8 cellular contexts compared by ENCODE assay signal in genomic region chr19:37466277-37466797, GRCh38. TPM values are rescaled to one million over a fixed set of nuclear protein-coding genes. Genes with fewer than 3 reads are reported as not detected.
DNase-seq lines count a peak whose midpoint lies in the region; ATAC-seq and TF ChIP-seq lines count a peak whose summit lies in the region.

No MANE protein-coding gene starts in this region.

- H3K36me3 ChIP-seq in SU-DHL-6 (ENCODE audit: low read length) (peaks cover 32% of the 10 kb centered on the region), esophagus muscularis mucosa (peaks cover 24 to 46% (median 31%) of the 10 kb centered on the region in 4 donors), parathyroid adenoma (ENCODE audit: control insufficient read depth, insufficient read depth, low read length) (no peaks in the 10 kb centered on the region)

- TF ChIP-seq CTCF in SU-DHL-6 (IDR thresholded peaks at IDR 0.05; ENCODE audit: insufficient read depth, low read length, poor library complexity, severe bottlenecking) (no peak), esophagus muscularis mucosa (IDR thresholded peaks at IDR 0.05) (no peak), parathyroid adenoma (IDR thresholded peaks at IDR 0.05) (no peak)

- H2AFZ ChIP-seq in SU-DHL-6 (ENCODE audit: low read depth, low read length, severe bottlenecking) (peak overlapping the region; percentile 93), parathyroid adenoma (peak overlapping the region; percentile 97)

- H3K9ac ChIP-seq in SU-DHL-6 (ENCODE audit: low read length) (peak overlapping the region; percentile 76), parathyroid adenoma (peak overlapping the region; percentile 40)

- no peaks in the 10 kb centered on the region for H4K20me1 ChIP-seq in SU-DHL-6 (ENCODE audit: low read depth, low read length)

- H3F3A ChIP-seq in SU-DHL-6 (ENCODE audit: insufficient read depth): no peaks in the 10 kb centered on the region

- H3K4me2 ChIP-seq in SU-DHL-6 (ENCODE audit: low read depth, low read length, poor library complexity, severe bottlenecking) (peak overlapping the region; percentile 70), parathyroid adenoma (ENCODE audit: low read length) (peak overlapping the region; percentile 64)

- no peaks in the 10 kb centered on the region for H3K9me2 ChIP-seq in SU-DHL-6 (replicated peaks; ENCODE audit: insufficient read depth, low read length)

- TF ChIP-seq EP300 in esophagus muscularis mucosa (IDR thresholded peaks at IDR 0.05): no peak

- TF ChIP-seq POLR2A in esophagus muscularis mucosa (IDR thresholded peaks at IDR 0.05; ENCODE audit: low read depth): no peak

- peaks cover 16 to 34% (median 34%) of the 10 kb centered on the region in 4 donors for H3K4me1 ChIP-seq in esophagus muscularis mucosa
- peaks cover 6% of the 10 kb centered on the region for H3K4me1 ChIP-seq in parathyroid adenoma

- H3K9me3 ChIP-seq in SU-DHL-6 (ENCODE audit: insufficient read depth, low read length) (peaks cover 20% of the 10 kb centered on the region; the same call in 1 of the 2 replicates), esophagus muscularis mucosa (peaks cover 0 to 16% (median 14%) of the 10 kb centered on the region in 4 donors), parathyroid adenoma (ENCODE audit: control insufficient read depth, low read length) (no peaks in the 10 kb centered on the region)

- ATAC-seq in GM18867 (IDR thresholded peaks at IDR 0.05; ENCODE audit: unreplicated experiment): no peak
- ATAC-seq in HG03565 (IDR thresholded peaks at IDR 0.05; ENCODE audit: unreplicated experiment): no peak

- intact Hi-C loops in esophagus muscularis mucosa (cut with DNase I): loop anchor here (5.0 kb wide), 3 partner anchors 94 to 389 kb away; partner anchors contain the start of genes ZNF420, ZNF527 and ZNF585A

- H3K79me2 ChIP-seq in SU-DHL-6 (ENCODE audit: insufficient read depth, low read length) (peaks cover 5% of the 10 kb centered on the region; the same call in 1 of the 2 replicates), parathyroid adenoma (peaks cover 6% of the 10 kb centered on the region)

- no peaks in the 10 kb centered on the region for H3K27me3 ChIP-seq in SU-DHL-6 (ENCODE audit: low read length)
- H3K27me3 ChIP-seq in esophagus muscularis mucosa: no peaks in the 10 kb centered on the region
- no peaks in the 10 kb centered on the region for H3K27me3 ChIP-seq in parathyroid adenoma (ENCODE audit: control insufficient read depth, insufficient read depth, low read length)

- peak; percentile 25 for DNase-seq in ELF-1 (ENCODE audit: low read depth, low spot score)
- no peak for DNase-seq in esophagus muscularis mucosa (ENCODE audit: extremely low spot score)
- no peak for DNase-seq in NAMALWA (ENCODE audit: low spot score)
- no peak for DNase-seq in SKM-1 (lab: John Stamatoyannopoulos, UW; ENCODE audit: unreplicated experiment)

- peak overlapping the region; percentile 86; the same call in 1 of the 2 replicates for H3K27ac ChIP-seq in SU-DHL-6 (ENCODE audit: low read depth, low read length)
- peak overlapping the region; percentile 92 to 96 (median 93) for H3K27ac ChIP-seq in esophagus muscularis mucosa (replicated peaks in 1 of 4)
- H3K27ac ChIP-seq in parathyroid adenoma: peak overlapping the region; percentile 79

- WGBS in esophagus muscularis mucosa: 36% methylated on average over 25 of the region's 25 CpGs

- peak overlapping the region; percentile 93 for H3K4me3 ChIP-seq in SU-DHL-6 (ENCODE audit: insufficient read depth, low read length, poor library complexity, severe bottlenecking)
- H3K4me3 ChIP-seq in esophagus muscularis mucosa: peak overlapping the region; percentile 73 to 94 (median 86)
- peak overlapping the region; percentile 78 for H3K4me3 ChIP-seq in parathyroid adenoma (ENCODE audit: low read depth, low read length)

RNA-seq across cellular contexts. Expression of gene ZNF569, which starts 0.9 kb away (rescaled TPM):
- total RNA-seq in esophagus muscularis mucosa: 10 to 100 TPM in 1 of 4 donors, 1 to 10 TPM in 3; 5.6 to 11.6 (median 7.7) TPM

RNA-seq across cellular contexts. Expression of gene ZNF570, which starts 2.8 kb away (rescaled TPM):
- 10 to 100 TPM in 1 of 4 donors, 1 to 10 TPM in 3; 7.8 to 10.9 (median 8.9) TPM for total RNA-seq in esophagus muscularis mucosa

RNA-seq across cellular contexts. Expression of gene ZNF793, which starts 40.4 kb away (rescaled TPM):
- total RNA-seq in esophagus muscularis mucosa: 1 to 10 TPM; 3.0 to 7.1 (median 5.3) TPM
